21 cellular contexts compared by ENCODE assay signal in the genomic region with DNA sequence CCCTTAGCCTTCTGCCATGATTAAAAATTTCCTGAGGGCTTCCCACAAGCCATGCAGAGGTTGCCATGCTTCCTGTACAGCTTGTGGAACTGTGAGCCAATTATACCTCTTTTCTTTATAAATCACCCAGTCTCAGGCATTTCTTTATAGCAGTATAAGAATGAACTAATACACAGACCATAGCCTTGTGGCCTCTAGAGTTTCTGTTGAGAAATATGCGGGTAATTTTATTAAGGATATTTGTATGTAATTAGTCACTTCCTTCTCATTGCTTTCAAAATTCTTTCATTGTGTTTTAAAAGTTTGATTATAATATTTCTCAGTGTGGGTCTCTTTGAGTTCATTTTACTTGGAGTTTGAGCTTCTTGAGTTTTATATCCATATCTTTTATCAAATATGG.
"Had no signal": no experiment of that assay in that cellular context is flagged by ENCODE, and none has a peak within 500 bp of the region (broad histone marks: within the 10 kb centered on the region; RNA-seq: fewer than 3 reads in every experiment).

No MANE protein-coding gene starts in this region.

- H3K9me3 ChIP-seq: colonic mucosa, pancreas had no signal

- H3K79me2 ChIP-seq: hepatocyte had no signal

- H3K27ac Mint-ChIP-seq: endodermal cell, nephron, progenitor cell of endocrine pancreas had no signal

- ATAC-seq: esophagus mucosa, gastroesophageal sphincter, left colon, left ventricle myocardium superior, pancreas, right cardiac atrium had no signal

- H3K4me1 ChIP-seq: colonic mucosa, gastroesophageal sphincter, pancreas had no signal

- H2AFZ ChIP-seq: hepatocyte had no signal

- H3K36me3 ChIP-seq: colonic mucosa, gastroesophageal sphincter, pancreas had no signal

- H3K4me3 ChIP-seq: colonic mucosa, gastroesophageal sphincter, hepatocyte, lung, pancreas had no signal

- DNase-seq: colonic mucosa; effector CD4-positive, alpha-beta T cell; endodermal cell; head of caudate nucleus; left colon; left ventricle myocardium superior; mesendoderm; naive B cell; occipital lobe; pancreas; right cardiac atrium; small intestine; stimulated activated CD4-positive, alpha-beta T cell treated with anti-CD3 and anti-CD28 coated beads, Interleukin-2, amount 100 ng/mL, for 48 hours; stimulated activated naive CD4-positive, alpha-beta T cell treated with Interleukin-2 at 50 U/mL for 16 hours; trophoblast cell had no signal

- H3K27me3 ChIP-seq: colonic mucosa, gastroesophageal sphincter, hepatocyte, pancreas had no signal

- H3K36me3 Mint-ChIP-seq: naive B cell had no signal

- H3K4me3 Mint-ChIP-seq: endodermal cell, naive B cell, nephron had no signal

- H3K4me1 Mint-ChIP-seq: endodermal cell, naive B cell, nephron had no signal

- H3K27me3 Mint-ChIP-seq: naive B cell, progenitor cell of endocrine pancreas had no signal

- H3K27ac ChIP-seq: colonic mucosa, gastroesophageal sphincter, hepatocyte, pancreas had no signal
